ENCODE assay signal across 16 cellular contexts in genomic region chr1:234488954-234489691, GRCh38.
A peak's percentile ranks its signal among the peaks of the same experiment; 100 is the strongest.
DNase-seq lines count a peak whose midpoint lies in the region; ATAC-seq and TF ChIP-seq lines count a peak whose summit lies in the region.
"Had no signal": no experiment of that assay in that cellular context is flagged by ENCODE, and none has a peak within 500 bp of the region (broad histone marks: within the 10 kb centered on the region; RNA-seq: fewer than 3 reads in every experiment).

No MANE protein-coding gene starts in this region.

- no peaks in the 10 kb centered on the region for H3K9me2 ChIP-seq in DOHH2 (replicated peaks; ENCODE audit: control insufficient read depth, low read length)

- peaks cover 3% of the 10 kb centered on the region for H3K27me3 Mint-ChIP-seq in memory B cell

- H3K4me2 ChIP-seq in DOHH2 (ENCODE audit: low read length), result peak overlapping the region; percentile 55
- H3K4me2 ChIP-seq: smooth muscle cell had no signal

- H3K79me2 ChIP-seq in DOHH2 (ENCODE audit: control insufficient read depth, low read length), result no peaks in the 10 kb centered on the region

- ATAC-seq in HG03135 (IDR thresholded peaks at IDR 0.05; ENCODE audit: unreplicated experiment) (peak; percentile 8), RWPE2 (ENCODE audit: low read depth) (peak; percentile 54; the same call in 2 of the 3 replicates), memory B cell (ENCODE audit: low read depth) (peak; percentile 31), HG03039 (IDR thresholded peaks at IDR 0.05; ENCODE audit: unreplicated experiment) (no peak), HG03097 (IDR thresholded peaks at IDR 0.05; ENCODE audit: low FRiP score, unreplicated experiment) (no peak)

- H3K27ac Mint-ChIP-seq in memory B cell, result no peak overlapping the region
- H3K27ac Mint-ChIP-seq: HFFc6 had no signal

- H3F3A ChIP-seq in DOHH2 (ENCODE audit: control insufficient read depth, insufficient read depth), result no peaks in the 10 kb centered on the region

- no peak for TF ChIP-seq CTCF in DOHH2 (IDR thresholded peaks at IDR 0.05; ENCODE audit: low read depth, low read length, poor library complexity, severe bottlenecking)
- peak; percentile 14 for TF ChIP-seq CTCF in RWPE2 (IDR thresholded peaks at IDR 0.05; ENCODE audit: poor library complexity, severe bottlenecking)

- no peak overlapping the region for H3K27ac ChIP-seq in DOHH2 (ENCODE audit: low read depth, low read length)
- H3K27ac ChIP-seq in RWPE2 (ENCODE audit: poor library complexity, severe bottlenecking), result no peak overlapping the region
- H3K27ac ChIP-seq: left ventricle myocardium inferior, SK-N-MC, tibial artery had no signal

- DNase-seq in RWPE2 (ENCODE audit: low spot score) (no peak), memory B cell (ENCODE audit: low spot score in 2 of 2) (no peak), hepatic stellate cell (ENCODE audit: low spot score) (no peak)
- DNase-seq in activated CD4-positive, CD25-positive, alpha-beta regulatory T cell treated with anti-CD3 and anti-CD28 coated beads, Interleukin-2, amount 50 U/mL, for 72 hours, result no peak
- DNase-seq: amniotic stem cell, DMS 273 treated with DMSO at 0.1 percent for 48 hours, HFFc6, left ventricle myocardium inferior, NCI-H510A, tibial artery had no signal

- no peaks in the 10 kb centered on the region for H3K9me3 Mint-ChIP-seq in memory B cell
- H3K9me3 Mint-ChIP-seq: HFFc6 had no signal

- H4K20me1 ChIP-seq in DOHH2 (ENCODE audit: control insufficient read depth, insufficient read depth, low read depth, low read length), result no peaks in the 10 kb centered on the region; the same call in 1 of the 2 replicates

- H3K36me3 Mint-ChIP-seq in memory B cell, result no peaks in the 10 kb centered on the region

- H3K4me1 Mint-ChIP-seq in memory B cell, result peaks cover 23% of the 10 kb centered on the region

- H3K4me3 ChIP-seq in DOHH2 (ENCODE audit: low read length), result peak overlapping the region; percentile 40
- H3K4me3 ChIP-seq in RWPE2 (ENCODE audit: severe bottlenecking), result no peak overlapping the region
- H3K4me3 ChIP-seq: left ventricle myocardium inferior, SK-N-MC, smooth muscle cell, tibial artery had no signal

- H3K9me3 ChIP-seq in DOHH2 (ENCODE audit: control insufficient read depth, insufficient read depth, low read length) (no peaks in the 10 kb centered on the region), RWPE2 (ENCODE audit: severe bottlenecking) (no peaks in the 10 kb centered on the region)
- H3K9me3 ChIP-seq: left ventricle myocardium inferior, tibial artery had no signal

- H3K36me3 ChIP-seq in DOHH2 (ENCODE audit: control insufficient read depth, low read length), result no peaks in the 10 kb centered on the region
- H3K36me3 ChIP-seq in RWPE2 (ENCODE audit: low read depth), result no peaks in the 10 kb centered on the region
- H3K36me3 ChIP-seq: left ventricle myocardium inferior, tibial artery had no signal

- H3K4me1 ChIP-seq in DOHH2 (ENCODE audit: control insufficient read depth, low read length) (peaks cover 28% of the 10 kb centered on the region), RWPE2 (ENCODE audit: insufficient read depth, poor library complexity, severe bottlenecking) (no peaks in the 10 kb centered on the region)

- H3K4me3 Mint-ChIP-seq in memory B cell, result peak overlapping the region; percentile 41
- H3K4me3 Mint-ChIP-seq: HFFc6 had no signal

- H3K27me3 ChIP-seq in DOHH2 (ENCODE audit: control insufficient read depth, low read length), result 0 out of 2 replicates have a peak, but pooled peaks cover 4% of the 10 kb centered on the region
- no peaks in the 10 kb centered on the region for H3K27me3 ChIP-seq in RWPE2 (ENCODE audit: insufficient read depth, poor library complexity, severe bottlenecking)
- H3K27me3 ChIP-seq: tibial artery had no signal

Comparison
In these comparisons a context has a peak if more than half of its experiments do, and no peak if none do; other contexts are left out.
1. ATAC-seq: peak in HG03135 (single experiment), RWPE2 (single experiment) and memory B cell (single experiment); none in HG03039 (single experiment) and HG03097 (single experiment).